Comparison of ENCODE assay signal across 24 cellular contexts in genomic region chr21:19343711-19344110, GRCh38.
A peak's percentile ranks its signal among the peaks of the same experiment; 100 is the strongest.
DNase-seq lines count a peak whose midpoint lies in the region; ATAC-seq, FAIRE-seq and TF ChIP-seq lines count a peak whose summit lies in the region.
"Had no signal": no experiment of that assay in that cellular context is flagged by ENCODE, and none has a peak within 500 bp of the region (broad histone marks: within the 10 kb centered on the region; RNA-seq: fewer than 3 reads in every experiment).

No MANE protein-coding gene starts in this region.

- ATAC-seq in GM18868 (IDR thresholded peaks at IDR 0.05; ENCODE audit: unreplicated experiment) (peak; percentile 86), GM21360 (IDR thresholded peaks at IDR 0.05; ENCODE audit: unreplicated experiment) (peak; percentile 75), HG03095 (IDR thresholded peaks at IDR 0.05; ENCODE audit: unreplicated experiment) (peak; percentile 68), GM21423 (IDR thresholded peaks at IDR 0.05; ENCODE audit: unreplicated experiment) (no peak)
- ATAC-seq: A549, T-cell had no signal

- H3K4me3 ChIP-seq in SU-DHL-6 (ENCODE audit: insufficient read depth, low read length, poor library complexity, severe bottlenecking) = no peak overlapping the region
- H3K4me3 ChIP-seq: A549 had no signal

- no peaks in the 10 kb centered on the region for H3K79me2 ChIP-seq in SU-DHL-6 (ENCODE audit: insufficient read depth, low read length)

- no peaks in the 10 kb centered on the region for H3K9me2 ChIP-seq in SU-DHL-6 (replicated peaks; ENCODE audit: insufficient read depth, low read length)
- H3K9me2 ChIP-seq: SK-N-SH had no signal

- TF ChIP-seq CTCF in SU-DHL-6 (IDR thresholded peaks at IDR 0.05; ENCODE audit: insufficient read depth, low read length, poor library complexity, severe bottlenecking) = no peak

- H3F3A ChIP-seq in SU-DHL-6 (ENCODE audit: insufficient read depth) = no peaks in the 10 kb centered on the region

- no peaks in the 10 kb centered on the region for H3K27me3 ChIP-seq in SU-DHL-6 (ENCODE audit: low read length)

- H4K20me1 ChIP-seq in SU-DHL-6 (ENCODE audit: low read depth, low read length) = no peaks in the 10 kb centered on the region

- no peak overlapping the region for H3K9ac ChIP-seq in SU-DHL-6 (ENCODE audit: low read length)
- H3K9ac ChIP-seq: SK-N-SH had no signal

- H2AFZ ChIP-seq in SU-DHL-6 (ENCODE audit: low read depth, low read length, severe bottlenecking) = peak overlapping the region; percentile 32

- FAIRE-seq in H54 (lab: Jason Lieb, UNC) = no peak
- FAIRE-seq: A549, GM12891, GM18507 had no signal

- H3K27ac ChIP-seq in SU-DHL-6 (ENCODE audit: low read depth, low read length) = no peak overlapping the region
- H3K27ac ChIP-seq: A549 had no signal

- no peaks in the 10 kb centered on the region for H3K9me3 ChIP-seq in SU-DHL-6 (ENCODE audit: insufficient read depth, low read length)
- H3K9me3 ChIP-seq: A549, SK-N-SH had no signal

- no peak for DNase-seq in H54 (ENCODE audit: insufficient read length, low spot score)
- DNase-seq in activated CD4-positive, alpha-beta T cell treated with anti-CD3 and anti-CD28 coated beads for 48 hours = no peak
- DNase-seq in NCI-H226 = no peak
- DNase-seq: CD4-positive, alpha-beta memory T cell; DMS153; GDM1; HCEC 1CT; NCI-H1105; NCI-H1694; NCI-H2081 treated with DMSO at 0.1 percent for 48 hours; NCI-H510A treated with DMSO at 0.1 percent for 48 hours; NCI-H774; RPMI8226; SHP77 treated with DMSO at 0.1 percent for 48 hours; SK-N-SH; T-cell had no signal

- TF ChIP-seq POLR2A in H54 (IDR thresholded peaks at IDR 0.05; ENCODE audit: low read depth, low read length) = no peak

- no peaks in the 10 kb centered on the region for H3K36me3 ChIP-seq in SU-DHL-6 (ENCODE audit: low read length)

- H3K4me2 ChIP-seq in SU-DHL-6 (ENCODE audit: low read depth, low read length, poor library complexity, severe bottlenecking) = no peak overlapping the region
- H3K4me2 ChIP-seq: A549, SK-N-SH had no signal
